In genomic region chr3:46619845-46620778, GRCh38 we compare ENCODE assay signal across 19 cellular contexts. TPM values are rescaled to one million over a fixed set of nuclear protein-coding genes. Genes with fewer than 3 reads are reported as not detected.
A peak's percentile ranks its signal among the peaks of the same experiment; 100 is the strongest.
DNase-seq lines count a peak whose midpoint lies in the region; ATAC-seq, FAIRE-seq and TF ChIP-seq lines count a peak whose summit lies in the region.
"Had no signal": no experiment of that assay in that cellular context is flagged by ENCODE, and none has a peak within 500 bp of the region (broad histone marks: within the 10 kb centered on the region; RNA-seq: fewer than 3 reads in every experiment).

No MANE protein-coding gene starts in this region.

- H3K4ac ChIP-seq in mesenchymal stem cell (ENCODE audit: low read depth in 1 of 2, low read length in 2 of 2) = no peak overlapping the region

- POLR2A ChIA-PET in K562 (lab: Yijun Ruan, JAX) = interaction anchor here (0.6 to 1.9 kb wide), 5 partner anchors 10 to 292 kb away, joined by 3 to 5 read pairs (median 3); no protein-coding TSS in a partner anchor

- no peak overlapping the region for H2BK5ac ChIP-seq in mesenchymal stem cell (ENCODE audit: low read depth, low read length, poor library complexity, severe bottlenecking)

- H3K14ac ChIP-seq in mesenchymal stem cell (ENCODE audit: low read length in 2 of 2) = no peak overlapping the region

- H3K9me3 ChIP-seq in K562 (replicated peaks; ENCODE audit: control insufficient read depth, insufficient read depth, low read depth, low read length) (no peaks in the 10 kb centered on the region), mesenchymal stem cell (ENCODE audit: control insufficient read depth, low read length) (no peaks in the 10 kb centered on the region)
- H3K9me3 ChIP-seq: thoracic aorta had no signal

- TF ChIP-seq RAD21 in K562 (CRISPR knock-in tag; conservative IDR thresholded peaks at IDR 0.05 in 1 of 2, IDR thresholded peaks at IDR 0.05 in 1 of 2) = no peak

- BruUV-seq in Calu3 (replicated peaks; lab: Mats Ljungman, UMichigan) (no TSS peak), K562 (replicated peaks; lab: Mats Ljungman, UMichigan) (no TSS peak)

- H3K27me3 ChIP-seq in H7 (ENCODE audit: control insufficient read depth, insufficient read depth, low read length) (no peaks in the 10 kb centered on the region), K562 (ENCODE audit: control insufficient read depth in 2 of 2, insufficient read depth in 2 of 2, low read length in 2 of 2) (peaks cover 34 to 44% of the 10 kb centered on the region in 2 experiments), mesenchymal stem cell (ENCODE audit: control insufficient read depth in 1 of 2, insufficient read depth in 1 of 2, low read length in 2 of 2) (peaks cover 8 to 20% of the 10 kb centered on the region in 2 experiments)

- H3K9me3 Mint-ChIP-seq in Calu3 (ENCODE audit: low read depth, unreplicated experiment) = no peaks in the 10 kb centered on the region
- H3K9me3 Mint-ChIP-seq: CD8-positive, alpha-beta memory T cell; stimulated activated effector memory CD8-positive, alpha-beta T cell treated with anti-CD3 and anti-CD28 coated beads, Interleukin-12 subunit alpha, Interleukin-12 subunit beta, amount 100 ng/mL, for 72 hours had no signal

- H3K27ac Mint-ChIP-seq in Calu3 (ENCODE audit: unreplicated experiment) = no peak overlapping the region
- H3K27ac Mint-ChIP-seq: stimulated activated effector memory CD8-positive, alpha-beta T cell treated with anti-CD3 and anti-CD28 coated beads, Interleukin-12 subunit alpha, Interleukin-12 subunit beta, amount 100 ng/mL, for 72 hours had no signal

- DNase-seq in Calu3 (peak; percentile 6), H7 (peak; percentile 56), K562 (ENCODE audit: extremely low read depth in 1 of 4, low spot score in 3 of 4) (no peak), mesenchymal stem cell (no peak), NOMO-1 (lab: John Stamatoyannopoulos, UW; ENCODE audit: unreplicated experiment in 2 of 2) (no peak)
- DNase-seq in stimulated activated naive CD8-positive, alpha-beta T cell treated with anti-CD3 and anti-CD28 coated beads, Interleukin-15, Interleukin-2, amounts not matched to agents 100 U/mL and 50 U/mL, for 24 hours = no peak
- DNase-seq: activated naive CD4-positive, alpha-beta T cell treated with Interleukin-2 at 50 U/mL for 16 hours; activated T-cell treated with anti-CD3 and anti-CD28 coated beads for 4 hours; anterior cingulate cortex; CD8-positive, alpha-beta memory T cell; DMS79 treated with DMSO at 0.1 percent for 48 hours; effector memory CD4-positive, alpha-beta T cell; nucleus accumbens had no signal

- CTCF ChIA-PET in Calu3 (lab: Charles Lee) = interaction anchor here (0.7 kb wide), 1 partner anchor 672 kb away, joined by 6 read pairs; no protein-coding TSS in a partner anchor
- CTCF ChIA-PET in K562 (lab: Yijun Ruan, JAX; ENCODE audit: low intra/inter-chr PET ratio) = no interaction called here

- H3K18ac ChIP-seq in mesenchymal stem cell (ENCODE audit: low read depth in 1 of 2, low read length in 2 of 2) = no peak overlapping the region

- H4K8ac ChIP-seq in mesenchymal stem cell (ENCODE audit: low read length) = no peak overlapping the region

- H3K23ac ChIP-seq in mesenchymal stem cell (ENCODE audit: low read length in 2 of 2) = peak overlapping the region in 1 of 2 experiments; percentile 34

- intact Hi-C loops in Calu3 (cut with micrococcal nuclease; ENCODE audit: unreplicated experiment) = no loop called here
- intact Hi-C loops in K562 (cut with micrococcal nuclease) = no loop called here

- no peak overlapping the region for H4K91ac ChIP-seq in mesenchymal stem cell (ENCODE audit: low read length)

- H3K27ac ChIP-seq in K562 (ENCODE audit: extremely low read depth, low read depth, low read length) (no peak overlapping the region), mesenchymal stem cell (ENCODE audit: low read length, poor library complexity, severe bottlenecking) (no peak overlapping the region)
- H3K27ac ChIP-seq: thoracic aorta had no signal

- no peak for TF ChIP-seq POLR2A in K562 (conservative IDR thresholded peaks at IDR 0.05)

- H2AK5ac ChIP-seq in mesenchymal stem cell (ENCODE audit: low read length, severe bottlenecking) = no peak overlapping the region

- no peak overlapping the region for H2BK120ac ChIP-seq in mesenchymal stem cell (ENCODE audit: low read depth, low read length)

- H2AFZ ChIP-seq in K562 (ENCODE audit: low read depth, low read length) = no peak overlapping the region
- no peak overlapping the region for H2AFZ ChIP-seq in mesenchymal stem cell (ENCODE audit: low read depth, low read length)

- no peaks in the 10 kb centered on the region for H3K36me3 Mint-ChIP-seq in Calu3 (ENCODE audit: insufficient read depth, unreplicated experiment)
- H3K36me3 Mint-ChIP-seq: CD8-positive, alpha-beta memory T cell; stimulated activated effector memory CD8-positive, alpha-beta T cell treated with anti-CD3 and anti-CD28 coated beads, Interleukin-12 subunit alpha, Interleukin-12 subunit beta, amount 100 ng/mL, for 72 hours had no signal

- WGBS in K562 (ENCODE audit: insufficient coverage, low coverage, missing lambda C conversion rate) = 0% methylated on average over 8 of the region's 8 CpGs
- WGBS in mesenchymal stem cell = 85% methylated on average over 7 of the region's 8 CpGs

- no peaks in the 10 kb centered on the region for H3K79me1 ChIP-seq in mesenchymal stem cell (replicated peaks; ENCODE audit: low read length, poor library complexity, severe bottlenecking)

- no peaks in the 10 kb centered on the region for H4K20me1 ChIP-seq in K562 (replicated peaks; ENCODE audit: control insufficient read depth, insufficient read depth, low read length)

- ATAC-seq in K562 (peak; percentile 41; the same call in 1 of the 3 replicates), GM21619 (IDR thresholded peaks at IDR 0.05; ENCODE audit: unreplicated experiment) (no peak), HG03354 (IDR thresholded peaks at IDR 0.05; ENCODE audit: poor library complexity, severe bottlenecking, unreplicated experiment) (no peak)
- no peak for ATAC-seq in stimulated activated naive CD8-positive, alpha-beta T cell treated with anti-CD3 and anti-CD28 coated beads, Interleukin-15, Interleukin-2, amounts not matched to agents 100 U/mL and 50 U/mL, for 24 hours
- ATAC-seq: stimulated activated effector memory CD8-positive, alpha-beta T cell treated with anti-CD3 and anti-CD28 coated beads, Interleukin-12 subunit alpha, Interleukin-12 subunit beta, amount 100 ng/mL, for 72 hours had no signal

- no peak for TF ChIP-seq EP300 in K562 (IDR thresholded peaks at IDR 0.05; ENCODE audit: low read length)

- in situ Hi-C loops in K562 (cut with MboI) = no loop called here

- H3K4me3 Mint-ChIP-seq in Calu3 (ENCODE audit: low read depth, unreplicated experiment) = no peak overlapping the region
- H3K4me3 Mint-ChIP-seq: CD8-positive, alpha-beta memory T cell; stimulated activated effector memory CD8-positive, alpha-beta T cell treated with anti-CD3 and anti-CD28 coated beads, Interleukin-12 subunit alpha, Interleukin-12 subunit beta, amount 100 ng/mL, for 72 hours had no signal

- H3K9ac ChIP-seq in K562 (ENCODE audit: insufficient read depth in 1 of 2, low read depth in 2 of 2, low read length in 2 of 2) (no peak overlapping the region), mesenchymal stem cell (ENCODE audit: low read length) (peak overlapping the region; percentile 3)

- H3K36me3 ChIP-seq in H7 (replicated peaks; ENCODE audit: control insufficient read depth, insufficient read depth, low read length) (no peaks in the 10 kb centered on the region), K562 (ENCODE audit: control insufficient read depth, insufficient read depth, low read length) (no peaks in the 10 kb centered on the region), mesenchymal stem cell (ENCODE audit: control insufficient read depth in 1 of 2, insufficient read depth in 2 of 2, low read depth in 1 of 2, low read length in 2 of 2) (no peaks in the 10 kb centered on the region)
- H3K36me3 ChIP-seq: thoracic aorta had no signal

- H3K4me1 Mint-ChIP-seq in Calu3 (ENCODE audit: low read depth, unreplicated experiment) = peaks cover 12% of the 10 kb centered on the region
- H3K4me1 Mint-ChIP-seq: CD8-positive, alpha-beta memory T cell; stimulated activated effector memory CD8-positive, alpha-beta T cell treated with anti-CD3 and anti-CD28 coated beads, Interleukin-12 subunit alpha, Interleukin-12 subunit beta, amount 100 ng/mL, for 72 hours had no signal

- peaks cover 90% of the 10 kb centered on the region for H3K27me3 Mint-ChIP-seq in Calu3 (ENCODE audit: unreplicated experiment)

- H2BK15ac ChIP-seq in mesenchymal stem cell (ENCODE audit: low read depth, poor library complexity, severe bottlenecking) = no peak overlapping the region

- no peaks in the 10 kb centered on the region for H3K9me1 ChIP-seq in K562 (ENCODE audit: control insufficient read depth, insufficient read depth, low read length)

- H3K4me2 ChIP-seq in K562 (ENCODE audit: insufficient read depth, low read length) = no peak overlapping the region
- no peak overlapping the region for H3K4me2 ChIP-seq in mesenchymal stem cell (ENCODE audit: low read length, poor library complexity, severe bottlenecking)

- no peak overlapping the region for H2BK12ac ChIP-seq in mesenchymal stem cell (ENCODE audit: low read length in 2 of 2)

- no peak for FAIRE-seq in K562 (lab: Jason Lieb, UNC)

- H3K4me3 ChIP-seq in H7 (ENCODE audit: insufficient read depth, low read depth, low read length) (no peak overlapping the region), K562 (no peak overlapping the region), mesenchymal stem cell (ENCODE audit: insufficient read depth in 1 of 2, low read depth in 1 of 2, low read length in 2 of 2) (no peak overlapping the region)
- H3K4me3 ChIP-seq: thoracic aorta had no signal

- no peaks in the 10 kb centered on the region for H3K79me2 ChIP-seq in K562 (ENCODE audit: control insufficient read depth, insufficient read depth, low read length)

- TF ChIP-seq CTCF in Calu3 (IDR thresholded peaks at IDR 0.05; ENCODE audit: unreplicated experiment) (no peak), K562 (IDR thresholded peaks at IDR 0.05 in 2 of 3, conservative IDR thresholded peaks at IDR 0.05 in 1 of 3; ENCODE audit: insufficient read depth in 2 of 3, low read depth in 1 of 3, low read length in 3 of 3) (no peak)

- H3K4me1 ChIP-seq in K562 (replicated peaks in 1 of 2; ENCODE audit: control insufficient read depth in 2 of 2, insufficient read depth in 2 of 2, low read length in 2 of 2) (no peaks in the 10 kb centered on the region), mesenchymal stem cell (ENCODE audit: control insufficient read depth, insufficient read depth, low read depth, low read length) (peaks cover 7% of the 10 kb centered on the region)

RNA-seq across cellular contexts. Expression of gene FAM240A, which starts 7.8 kb away (rescaled TPM):
- total RNA-seq in Calu3 (2022) (not detected in 2 replicates), K562 (2014; rRNA removed) (not detected in 2 replicates), K562 (2014; rRNA removed; fragmentation: Illumina TruSeq; extraction: Trizol) (not detected in 2 replicates), K562 (2015; rRNA removed; fragmentation: Illumina TruSeq; extraction: Trizol) (not detected in 2 replicates), K562 (2021) (not detected in 2 replicates)
- not detected in 2 replicates for total RNA-seq in H7 (2014; rRNA removed; shearing (Covaris generic))
- not detected in 2 replicates for total RNA-seq in K562 (2011; cell fraction: chromatin; rRNA removed; ENCODE audit: low replicate concordance)
- total RNA-seq in K562 (2011; cell fraction: nucleolus; rRNA removed) = not detected in 2 replicates
- total RNA-seq in K562 (2011; cell fraction: nucleoplasm; rRNA removed) = not detected in 2 replicates
- polyA plus RNA-seq in K562 (2011; rRNA removed) (not detected in 2 replicates), K562 (2014; fragmentation: Illumina TruSeq; extraction: Trizol) (not detected in 2 replicates), K562 (2014; fragmentation: Nextera tagmentation; extraction: Ambion mirVana) (not detected), K562 (2014; rRNA removed) (not detected in 2 replicates)
- not detected in 2 replicates for polyA plus RNA-seq in K562 (2011; cell fraction: cytosol; rRNA removed)
- polyA plus RNA-seq in K562 (2011; cell fraction: nucleus; rRNA removed) = not detected in 2 replicates
- not detected in 2 replicates for polyA plus RNA-seq in K562 (2012)
- not detected in 2 replicates for polyA minus RNA-seq in K562 (2011; rRNA and poly(A)+ RNA removed)
- not detected in 2 replicates for polyA minus RNA-seq in K562 (2011; cell fraction: cytosol; rRNA and poly(A)+ RNA removed)
- polyA minus RNA-seq in K562 (2011; cell fraction: nucleus; rRNA and poly(A)+ RNA removed) = not detected in 2 replicates
- polyA plus RNA-seq in mesenchymal stem cell (2013, experiment 1 of 2) = not detected
- polyA plus RNA-seq in mesenchymal stem cell (2013, experiment 2 of 2) = not detected
- total RNA-seq: CD8-positive, alpha-beta memory T cell; chondrocyte; liver; thoracic aorta had no signal
- polyA plus RNA-seq: CD8-positive, alpha-beta memory T cell; liver had no signal

RNA-seq across cellular contexts. Expression of gene LRRC2, which starts 54.0 kb away (rescaled TPM):
- not detected in 2 replicates for total RNA-seq in Calu3 (2022)
- 3.3 and 3.9 TPM in 2 replicates for total RNA-seq in H7 (2014; rRNA removed; shearing (Covaris generic))
- total RNA-seq in K562 (2011; cell fraction: chromatin; rRNA removed; ENCODE audit: low replicate concordance) = not detected in 2 replicates
- not detected in 2 replicates for total RNA-seq in K562 (2011; cell fraction: nucleolus; rRNA removed)
- not detected in 2 replicates for total RNA-seq in K562 (2011; cell fraction: nucleoplasm; rRNA removed)
- total RNA-seq in K562 (2014; rRNA removed) = not detected in 2 replicates
- not detected in 2 replicates for total RNA-seq in K562 (2014; rRNA removed; fragmentation: Illumina TruSeq; extraction: Trizol)
- total RNA-seq in K562 (2015; rRNA removed; fragmentation: Illumina TruSeq; extraction: Trizol) = 0.04 TPM in 1 of 2 replicates, not detected in the other
- total RNA-seq in K562 (2021) = not detected in 2 replicates
- 0.04 and 0.07 TPM in 2 replicates for polyA plus RNA-seq in K562 (2011; rRNA removed)
- not detected in 2 replicates for polyA plus RNA-seq in K562 (2011; cell fraction: cytosol; rRNA removed)
- polyA plus RNA-seq in K562 (2011; cell fraction: nucleus; rRNA removed) = not detected in 2 replicates
- polyA plus RNA-seq in K562 (2012) = 0.03 and 0.17 TPM in 2 replicates
- 0.01 TPM in 1 of 2 replicates, not detected in the other for polyA plus RNA-seq in K562 (2014; fragmentation: Illumina TruSeq; extraction: Trizol)
- under 1 TPM in 1 of 2 experiments, not detected in 1; 0.04 TPM for polyA plus RNA-seq in K562 (2014; fragmentation: Nextera tagmentation; extraction: Ambion mirVana)
- polyA plus RNA-seq in K562 (2014; rRNA removed) = 0.01 TPM in 1 of 2 replicates, not detected in the other
- polyA minus RNA-seq in K562 (2011; rRNA and poly(A)+ RNA removed) = not detected in 2 replicates
- polyA minus RNA-seq in K562 (2011; cell fraction: cytosol; rRNA and poly(A)+ RNA removed) = not detected in 2 replicates
- not detected in 2 replicates for polyA minus RNA-seq in K562 (2011; cell fraction: nucleus; rRNA and poly(A)+ RNA removed)
- 0.43 TPM for polyA plus RNA-seq in mesenchymal stem cell (2013, experiment 1 of 2)
- 0.47 TPM for polyA plus RNA-seq in mesenchymal stem cell (2013, experiment 2 of 2)
- polyA plus RNA-seq: CD8-positive, alpha-beta memory T cell had no signal

Comparison
In these comparisons a context has a peak if more than half of its experiments do, and no peak if none do; other contexts are left out.
1. DNase-seq: peak in Calu3 (single experiment) and H7 (single experiment); none in K562 (0 of 4), mesenchymal stem cell (single experiment), NOMO-1 (0 of 2) and stimulated activated naive CD8-positive, alpha-beta T cell treated with anti-CD3 and anti-CD28 coated beads, Interleukin-15, Interleukin-2, amounts not matched to agents 100 U/mL and 50 U/mL, for 24 hours (single experiment).